In genomic region chr13:49302222-49302621, GRCh38 we compare ENCODE assay signal across 17 cellular contexts. TPM values are rescaled to one million over a fixed set of nuclear protein-coding genes. Genes with fewer than 3 reads are reported as not detected.
A peak's percentile ranks its signal among the peaks of the same experiment; 100 is the strongest.
DNase-seq lines count a peak whose midpoint lies in the region; ATAC-seq and TF ChIP-seq lines count a peak whose summit lies in the region.
"Had no signal": no experiment of that assay in that cellular context is flagged by ENCODE, and none has a peak within 500 bp of the region (broad histone marks: within the 10 kb centered on the region; RNA-seq: fewer than 3 reads in every experiment).

No MANE protein-coding gene starts in this region.

- no peaks in the 10 kb centered on the region for H3K27me3 Mint-ChIP-seq in activated T-helper 17 cell treated with anti-CD3 and anti-CD28 coated beads, Interleukin-2, amount 50 U/mL, for 72 hours
- H3K27me3 Mint-ChIP-seq in naive B cell: no peaks in the 10 kb centered on the region
- H3K27me3 Mint-ChIP-seq: activated B cell treated with CpG ODN at 0.5 μM for 24 hours, T-cell had no signal

- no peaks in the 10 kb centered on the region for H3K36me3 Mint-ChIP-seq in activated T-helper 17 cell treated with anti-CD3 and anti-CD28 coated beads, Interleukin-2, amount 50 U/mL, for 72 hours (ENCODE audit: low read depth)
- H3K36me3 Mint-ChIP-seq in naive B cell: no peaks in the 10 kb centered on the region
- H3K36me3 Mint-ChIP-seq: T-cell had no signal

- H3K9me3 ChIP-seq in heart left ventricle (no peaks in the 10 kb centered on the region), lower lobe of right lung (no peaks in the 10 kb centered on the region)
- H3K9me3 ChIP-seq: upper lobe of right lung had no signal

- peak overlapping the region; percentile 86 for H3K27ac Mint-ChIP-seq in activated T-helper 17 cell treated with anti-CD3 and anti-CD28 coated beads, Interleukin-2, amount 50 U/mL, for 72 hours
- H3K27ac Mint-ChIP-seq in naive B cell: peak overlapping the region in 4 of 6 donors; percentile 33 to 83 (median 52)
- H3K27ac Mint-ChIP-seq: activated B cell treated with CpG ODN at 0.5 μM for 24 hours had no signal

- ATAC-seq in left ventricle myocardium superior (peak; percentile 5), heart left ventricle (no peak), naive B cell (ENCODE audit: low read depth in 2 of 2) (no peak), lower lobe of right lung (no peak)
- ATAC-seq in activated T-helper 17 cell treated with anti-CD3 and anti-CD28 coated beads, Interleukin-2, amount 50 U/mL, for 72 hours (replicated peaks): no peak
- ATAC-seq: upper lobe of right lung had no signal

- H3K4me3 ChIP-seq in heart left ventricle (no peak overlapping the region), lower lobe of right lung (no peak overlapping the region)

- intact Hi-C loops in left ventricle myocardium superior (cut with micrococcal nuclease): loop anchor here (5.0 to 10.0 kb wide), 2 partner anchors 133 to 305 kb away; no protein-coding TSS in a partner anchor
- intact Hi-C loops in heart left ventricle (cut with DNase I): loop anchor here in 8 of 10 donors (2.0 to 10.0 kb wide), 9 partner anchors 133 to 545 kb away; partner anchors contain the start of genes CAB39L (in 2 of the 8), SETDB2 (in 2 of the 8) and PHF11 (in 1 of the 8)
- intact Hi-C loops in lower lobe of right lung (cut with DNase I): loop anchor here (5.0 kb wide), 1 partner anchor 310 kb away; no protein-coding TSS in a partner anchor

- H3K9me3 Mint-ChIP-seq in activated T-helper 17 cell treated with anti-CD3 and anti-CD28 coated beads, Interleukin-2, amount 50 U/mL, for 72 hours: no peaks in the 10 kb centered on the region
- H3K9me3 Mint-ChIP-seq in naive B cell: no peaks in the 10 kb centered on the region
- H3K9me3 Mint-ChIP-seq: activated B cell treated with CpG ODN at 0.5 μM for 24 hours, neural crest cell, T-cell had no signal

- peak overlapping the region; percentile 70 for H3K4me3 Mint-ChIP-seq in activated T-helper 17 cell treated with anti-CD3 and anti-CD28 coated beads, Interleukin-2, amount 50 U/mL, for 72 hours
- H3K4me3 Mint-ChIP-seq in naive B cell: peak overlapping the region in 4 of 8 donors; percentile 37 to 88 (median 52)
- H3K4me3 Mint-ChIP-seq: neural crest cell had no signal

- H3K27ac ChIP-seq in heart left ventricle (peak overlapping the region in 3 of 12 donors; percentile 17 to 48 (median 29)), lower lobe of right lung (no peak overlapping the region)

- H3K4me1 Mint-ChIP-seq in activated T-helper 17 cell treated with anti-CD3 and anti-CD28 coated beads, Interleukin-2, amount 50 U/mL, for 72 hours: peaks cover 9% of the 10 kb centered on the region
- H3K4me1 Mint-ChIP-seq in naive B cell: peaks cover 14 to 25% (median 25%) of the 10 kb centered on the region in 3 donors

- TF ChIP-seq POLR2A in heart left ventricle (IDR thresholded peaks at IDR 0.05): no peak

- WGBS in heart left ventricle, 4 donors: 67 to 85% (median 78%) methylated on average over 7 of the region's 7 CpGs

- peaks cover 0 to 28% (median 14%) of the 10 kb centered on the region in 12 donors for H3K4me1 ChIP-seq in heart left ventricle
- H3K4me1 ChIP-seq in lower lobe of right lung: peaks cover 19% of the 10 kb centered on the region

- H3K36me3 ChIP-seq in heart left ventricle (no peaks in the 10 kb centered on the region), lower lobe of right lung (no peaks in the 10 kb centered on the region)
- H3K36me3 ChIP-seq: upper lobe of right lung had no signal

- no peak for DNase-seq in left ventricle myocardium superior
- no peak for DNase-seq in heart left ventricle
- no peak for DNase-seq in naive B cell
- DNase-seq in GM10266 (ENCODE audit: extremely low spot score): no peak
- DNase-seq in SIG-M5 treated with dmso at 0.1 percent for 504 hours (lab: John Stamatoyannopoulos, UW; ENCODE audit: unreplicated experiment): no peak
- DNase-seq in GM03348 (ENCODE audit: low spot score): no peak
- DNase-seq in lower lobe of right lung: no peak
- DNase-seq: activated B cell treated with CpG ODN at 0.5 μM for 24 hours, amniotic stem cell, HCEC 1CT, NCI-H187 treated with DMSO at 0.1 percent for 48 hours, NCI-H510A, retina, T-cell, upper lobe of right lung had no signal

- TF ChIP-seq CTCF in heart left ventricle (IDR thresholded peaks at IDR 0.05) (no peak), GM10266 (IDR thresholded peaks at IDR 0.05; ENCODE audit: control insufficient read depth, insufficient read depth, low read depth, missing control alignments) (no peak), lower lobe of right lung (IDR thresholded peaks at IDR 0.05) (no peak)

- H3K27me3 ChIP-seq in heart left ventricle: no peaks in the 10 kb centered on the region
- no peaks in the 10 kb centered on the region for H3K27me3 ChIP-seq in lower lobe of right lung (ENCODE audit: low read depth)
- H3K27me3 ChIP-seq: upper lobe of right lung had no signal

RNA-seq across cellular contexts. Expression of gene CDADC1, which starts 54.5 kb away (rescaled TPM):
- total RNA-seq in left ventricle myocardium superior: 10.4 TPM
- total RNA-seq in heart left ventricle: 10 to 100 TPM in 7 of 9 donors, 1 to 10 TPM in 2; 2.8 to 10.8 (median 10.3) TPM
- polyA plus RNA-seq in heart left ventricle: 1 to 10 TPM; 4.4 to 8.2 TPM
- 10 to 100 TPM in 1 of 2 donors, 1 to 10 TPM in 1; 7.5 to 10.2 TPM for total RNA-seq in activated T-helper 17 cell treated with anti-CD3 and anti-CD28 coated beads, Interleukin-2, amount 50 U/mL, for 72 hours
- polyA plus RNA-seq in naive B cell (ENCODE audit: low read depth in 6 of 6): 1 to 10 TPM; 1.8 to 8.0 (median 6.0) TPM
- 7.9 TPM for total RNA-seq in lower lobe of right lung
